Comparison of ENCODE assay signal across 26 cellular contexts in the genomic region with DNA sequence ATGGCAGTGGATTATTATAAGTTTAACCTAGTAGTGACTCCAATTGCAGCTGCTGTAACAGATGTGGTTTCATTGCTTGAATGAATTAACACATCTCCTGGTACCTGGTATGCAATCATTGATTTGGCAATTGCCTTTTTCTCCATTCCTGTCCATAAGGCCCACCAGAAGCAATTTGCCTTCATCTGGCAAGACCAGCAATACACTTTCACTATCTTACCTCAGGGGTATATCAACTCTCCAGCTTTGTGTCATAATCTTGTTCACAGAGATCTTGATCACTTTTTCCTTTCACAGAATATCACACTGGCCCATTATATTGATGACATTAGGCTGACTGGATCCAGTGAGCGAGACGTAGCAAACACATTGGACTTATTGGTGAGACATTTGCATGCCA.
DNase-seq lines count a peak whose midpoint lies in the region; ATAC-seq, FAIRE-seq and TF ChIP-seq lines count a peak whose summit lies in the region.
"Had no signal": no experiment of that assay in that cellular context is flagged by ENCODE, and none has a peak within 500 bp of the region (broad histone marks: within the 10 kb centered on the region; RNA-seq: fewer than 3 reads in every experiment).

No MANE protein-coding gene starts in this region.

- H3K4me1 ChIP-seq in pancreas (no peaks in the 10 kb centered on the region), esophagus squamous epithelium (peaks cover 0 to 6% (median 0%) of the 10 kb centered on the region in 3 donors)
- H3K4me1 ChIP-seq: BE2C had no signal

- peaks cover 5% of the 10 kb centered on the region for H3K9me3 Mint-ChIP-seq in stimulated activated memory B cell treated with anti-CD40 and anti-IgM and Interleukin-4, amounts not matched to agents 10 μg/mL and 1 μg/mL and 100 μg/mL, for 72 hours

- no peak for FAIRE-seq in pancreas (lab: Jason Lieb, UNC)
- FAIRE-seq: A204.1, GM12878, GM18507 had no signal

- no peaks in the 10 kb centered on the region for H3K9me3 ChIP-seq in pancreas
- no peaks in the 10 kb centered on the region for H3K9me3 ChIP-seq in esophagus squamous epithelium
- H3K9me3 ChIP-seq: BE2C had no signal

- no peak for ATAC-seq in pancreas
- no peak for ATAC-seq in stimulated activated memory B cell treated with anti-CD40 and anti-IgM and Interleukin-4, amounts not matched to agents 10 μg/mL and 1 μg/mL and 100 μg/mL, for 72 hours
- ATAC-seq: GM12878 had no signal

- H3K27ac ChIP-seq in pancreas: no peak overlapping the region
- no peak overlapping the region for H3K27ac ChIP-seq in esophagus squamous epithelium
- H3K27ac ChIP-seq: BLaER1 had no signal

- peaks cover 11% of the 10 kb centered on the region for H3K36me3 Mint-ChIP-seq in stimulated activated memory B cell treated with anti-CD40 and anti-IgM and Interleukin-4, amounts not matched to agents 10 μg/mL and 1 μg/mL and 100 μg/mL, for 72 hours
- H3K36me3 Mint-ChIP-seq: CD14-positive monocyte; CD4-positive, alpha-beta memory T cell; CD4-positive, CD25-positive, alpha-beta regulatory T cell; CD8-positive, alpha-beta memory T cell had no signal

- no peak for TF ChIP-seq POLR2A in esophagus squamous epithelium (IDR thresholded peaks at IDR 0.05)

- TF ChIP-seq CTCF in pancreas (IDR thresholded peaks at IDR 0.05) (no peak), esophagus squamous epithelium (IDR thresholded peaks at IDR 0.05) (no peak)

- H3K36me3 ChIP-seq in pancreas: no peaks in the 10 kb centered on the region
- H3K36me3 ChIP-seq in esophagus squamous epithelium: no peaks in the 10 kb centered on the region
- H3K36me3 ChIP-seq: BE2C had no signal

- intact Hi-C loops in pancreas (cut with DNase I): no loop called here
- intact Hi-C loops in esophagus squamous epithelium (cut with DNase I): no loop called here

- 95 to 98% methylated on average over 2 of the region's 2 CpGs for WGBS in pancreas, 2 donors
- WGBS in esophagus squamous epithelium, 2 donors: 95 to 100% methylated on average over 2 of the region's 2 CpGs

- H3K4me1 Mint-ChIP-seq in stimulated activated memory B cell treated with anti-CD40 and anti-IgM and Interleukin-4, amounts not matched to agents 10 μg/mL and 1 μg/mL and 100 μg/mL, for 72 hours: peaks cover 33% of the 10 kb centered on the region
- H3K4me1 Mint-ChIP-seq: CD4-positive, alpha-beta memory T cell; CD4-positive, CD25-positive, alpha-beta regulatory T cell; CD8-positive, alpha-beta memory T cell had no signal

- H3K4me3 Mint-ChIP-seq in stimulated activated memory B cell treated with anti-CD40 and anti-IgM and Interleukin-4, amounts not matched to agents 10 μg/mL and 1 μg/mL and 100 μg/mL, for 72 hours: no peak overlapping the region
- H3K4me3 Mint-ChIP-seq: CD14-positive monocyte; CD4-positive, alpha-beta memory T cell; CD4-positive, CD25-positive, alpha-beta regulatory T cell; CD8-positive, alpha-beta memory T cell had no signal

- no peak overlapping the region for H3K27ac Mint-ChIP-seq in stimulated activated memory B cell treated with anti-CD40 and anti-IgM and Interleukin-4, amounts not matched to agents 10 μg/mL and 1 μg/mL and 100 μg/mL, for 72 hours
- H3K27ac Mint-ChIP-seq: CD14-positive monocyte; CD4-positive, alpha-beta memory T cell; CD4-positive, CD25-positive, alpha-beta regulatory T cell; CD8-positive, alpha-beta memory T cell had no signal

- DNase-seq in NCI-H446 (lab: John Stamatoyannopoulos, UW) (peak; percentile 28 to 79), NCI-H446 treated with DMSO at 0.1 percent for 48 hours (lab: John Stamatoyannopoulos, UW) (no peak), DMS 273 treated with DMSO at 0.1 percent for 48 hours (lab: John Stamatoyannopoulos, UW) (peak; percentile 35), NCI-H2171 (lab: John Stamatoyannopoulos, UW) (peak; percentile 34), pancreas (no peak), esophagus squamous epithelium (lab: John Stamatoyannopoulos, UW) (no peak)
- DNase-seq: 8988T; ACHN; BE2C; C1 segment of cervical spinal cord; CD4-positive, alpha-beta memory T cell; CD4-positive, CD25-positive, alpha-beta regulatory T cell; CD8-positive, alpha-beta memory T cell; COR-L47; DMS153; DMS53; DMS79; DND-41; EL; GDM1 had no signal

- no peaks in the 10 kb centered on the region for H3K27me3 Mint-ChIP-seq in stimulated activated memory B cell treated with anti-CD40 and anti-IgM and Interleukin-4, amounts not matched to agents 10 μg/mL and 1 μg/mL and 100 μg/mL, for 72 hours
- H3K27me3 Mint-ChIP-seq: CD4-positive, alpha-beta memory T cell; CD4-positive, CD25-positive, alpha-beta regulatory T cell; CD8-positive, alpha-beta memory T cell had no signal

- H3K4me3 ChIP-seq in pancreas (no peak overlapping the region), esophagus squamous epithelium (no peak overlapping the region)
- H3K4me3 ChIP-seq: BLaER1, GM12878 had no signal

- H3K27me3 ChIP-seq in pancreas: no peaks in the 10 kb centered on the region
- H3K27me3 ChIP-seq in esophagus squamous epithelium: no peaks in the 10 kb centered on the region
- H3K27me3 ChIP-seq: BE2C, BLaER1 had no signal

Comparison
In these comparisons a context has a peak if more than half of its experiments do, and no peak if none do; other contexts are left out.
1. DNase-seq: peak in NCI-H446 (2 of 2), DMS 273 treated with DMSO at 0.1 percent for 48 hours (single experiment) and NCI-H2171 (single experiment); none in NCI-H446 treated with DMSO at 0.1 percent for 48 hours (single experiment), pancreas (0 of 6) and esophagus squamous epithelium (single experiment).